Comparison of ENCODE assay signal across 29 cellular contexts in genomic region chr2:31877008-31877407, GRCh38.
DNase-seq lines count a peak whose midpoint lies in the region; ATAC-seq and TF ChIP-seq lines count a peak whose summit lies in the region.
"Had no signal": no experiment of that assay in that cellular context is flagged by ENCODE, and none has a peak within 500 bp of the region (broad histone marks: within the 10 kb centered on the region; RNA-seq: fewer than 3 reads in every experiment).

No MANE protein-coding gene starts in this region.

- H2AFZ ChIP-seq in mesenchymal stem cell (ENCODE audit: low read depth, low read length) = no peak overlapping the region
- H2AFZ ChIP-seq: GM23338 had no signal

- DNase-seq in EL (peak; percentile 13), MV-4-11 (lab: John Stamatoyannopoulos, UW) (peak; percentile 87), epithelial cell of esophagus (ENCODE audit: low read depth) (peak; percentile 11), mesenchymal stem cell (peak; percentile 73), dorsolateral prefrontal cortex (no peak), HEK293T (ENCODE audit: extremely low spot score) (no peak), sciatic nerve (ENCODE audit: low spot score) (no peak), tibial nerve (ENCODE audit: low spot score in 2 of 2) (no peak)
- DNase-seq: activated CD4-positive, alpha-beta T cell treated with anti-CD3 and anti-CD28 coated beads for 36 hours; activated CD8-positive, alpha-beta memory T cell treated with anti-CD3 and anti-CD28 coated beads for 24 hours; activated naive CD4-positive, alpha-beta T cell; activated T-cell treated with anti-CD3 and anti-CD28 coated beads, Interleukin-2, amount 50 U/mL, for 4 hours; adrenal gland; C1 segment of cervical spinal cord; colonic mucosa; DMS79 treated with DMSO at 0.1 percent for 48 hours; effector memory CD8-positive, alpha-beta T cell; esophagus squamous epithelium; glutamatergic neuron; NCI-H1436; NCI-H524 treated with DMSO at 0.1 percent for 48 hours; spleen; stimulated activated CD4-positive, alpha-beta T cell treated with anti-CD3 and anti-CD28 coated beads, Interleukin-4, amount 100 ng/mL, for 1 hour; stimulated activated naive CD4-positive, alpha-beta T cell; T-helper 2 cell had no signal

- no peak overlapping the region for H4K8ac ChIP-seq in mesenchymal stem cell (ENCODE audit: low read length)

- H3K18ac ChIP-seq in mesenchymal stem cell (ENCODE audit: low read depth in 1 of 2, low read length in 2 of 2) = no peak overlapping the region

- TF ChIP-seq POLR2A in tibial nerve (IDR thresholded peaks at IDR 0.05) = no peak

- no peak overlapping the region for H3K23ac ChIP-seq in mesenchymal stem cell (ENCODE audit: low read length in 2 of 2)

- H3K9ac ChIP-seq in mesenchymal stem cell (ENCODE audit: low read length) = no peak overlapping the region

- H3K79me1 ChIP-seq in mesenchymal stem cell (replicated peaks; ENCODE audit: low read length, poor library complexity, severe bottlenecking) = peaks cover 11% of the 10 kb centered on the region

- no peak overlapping the region for H2BK120ac ChIP-seq in mesenchymal stem cell (ENCODE audit: low read depth, low read length)

- H3K4ac ChIP-seq in mesenchymal stem cell (ENCODE audit: low read depth in 1 of 2, low read length in 2 of 2) = no peak overlapping the region

- intact Hi-C loops in dorsolateral prefrontal cortex (cut with DNase I) (no loop called here), sciatic nerve (cut with DNase I) (no loop called here)

- no peak overlapping the region for H2AK5ac ChIP-seq in mesenchymal stem cell (ENCODE audit: low read length, severe bottlenecking)

- no peak overlapping the region for H4K91ac ChIP-seq in mesenchymal stem cell (ENCODE audit: low read length)

- no peak overlapping the region for H3K4me2 ChIP-seq in mesenchymal stem cell (ENCODE audit: low read length, poor library complexity, severe bottlenecking)
- H3K4me2 ChIP-seq: GM23338 had no signal

- no peak overlapping the region for H2BK15ac ChIP-seq in mesenchymal stem cell (ENCODE audit: low read depth, poor library complexity, severe bottlenecking)

- WGBS in mesenchymal stem cell = 100% methylated on average over 1 of the region's 2 CpGs
- WGBS in tibial nerve, 2 donors = 95% methylated on average over 2 of the region's 2 CpGs

- no peak overlapping the region for H3K14ac ChIP-seq in mesenchymal stem cell (ENCODE audit: low read length in 2 of 2)

- H3K4me1 ChIP-seq in mesenchymal stem cell (ENCODE audit: control insufficient read depth, insufficient read depth, low read depth, low read length) = peaks cover 2% of the 10 kb centered on the region
- no peaks in the 10 kb centered on the region for H3K4me1 ChIP-seq in tibial nerve
- H3K4me1 ChIP-seq: adrenal gland, colonic mucosa, esophagus squamous epithelium, spleen, vagina had no signal

- CTCF ChIA-PET in HEK293T (lab: Yijun Ruan, JAX) = no interaction called here

- H3K4me3 ChIP-seq in epithelial cell of esophagus (ENCODE audit: low read length) (no peak overlapping the region), mesenchymal stem cell (ENCODE audit: insufficient read depth in 1 of 2, low read depth in 1 of 2, low read length in 2 of 2) (no peak overlapping the region), dorsolateral prefrontal cortex (no peak overlapping the region), tibial nerve (no peak overlapping the region)
- H3K4me3 ChIP-seq: adrenal gland, colonic mucosa, esophagus squamous epithelium, GM23338, spleen, vagina had no signal

- H3K9me3 ChIP-seq in mesenchymal stem cell (ENCODE audit: control insufficient read depth, low read length) = no peaks in the 10 kb centered on the region
- H3K9me3 ChIP-seq in tibial nerve = no peaks in the 10 kb centered on the region
- H3K9me3 ChIP-seq: adrenal gland, colonic mucosa, esophagus squamous epithelium, neutrophil, spleen, vagina had no signal

- H3K27ac ChIP-seq in mesenchymal stem cell (ENCODE audit: low read length, poor library complexity, severe bottlenecking) (no peak overlapping the region), dorsolateral prefrontal cortex (no peak overlapping the region), tibial nerve (no peak overlapping the region)
- H3K27ac ChIP-seq: adrenal gland, colonic mucosa, esophagus squamous epithelium, neutrophil, spleen, vagina had no signal

- H2BK5ac ChIP-seq in mesenchymal stem cell (ENCODE audit: low read depth, low read length, poor library complexity, severe bottlenecking) = no peak overlapping the region

- ATAC-seq in sciatic nerve = no peak
- ATAC-seq: activated CD4-positive, alpha-beta T cell treated with anti-CD3 and anti-CD28 coated beads for 36 hours; activated T-cell treated with anti-CD3 and anti-CD28 coated beads, Interleukin-2, amount 50 U/mL, for 4 hours; effector memory CD8-positive, alpha-beta T cell; GM23338; SK-N-SH treated with all-trans-retinoic acid at 6 μM for 48 hours had no signal

- no peaks in the 10 kb centered on the region for H3K27me3 ChIP-seq in mesenchymal stem cell (ENCODE audit: control insufficient read depth in 1 of 2, insufficient read depth in 1 of 2, low read length in 2 of 2)
- no peaks in the 10 kb centered on the region for H3K27me3 ChIP-seq in dorsolateral prefrontal cortex
- no peaks in the 10 kb centered on the region for H3K27me3 ChIP-seq in tibial nerve
- H3K27me3 ChIP-seq: adrenal gland, colonic mucosa, esophagus squamous epithelium, neutrophil, spleen, vagina had no signal

- TF ChIP-seq CTCF in epithelial cell of esophagus (IDR thresholded peaks at IDR 0.05; ENCODE audit: insufficient read depth, low read depth, low read length, missing control alignments) (no peak), dorsolateral prefrontal cortex (IDR thresholded peaks at IDR 0.05 in 54 of 56, conservative IDR thresholded peaks at IDR 0.05 in 2 of 56; ENCODE audit: low read depth in 1 of 56, partially characterized antibody in 56 of 56) (no peak), tibial nerve (IDR thresholded peaks at IDR 0.05) (no peak)

- no peak overlapping the region for H2BK12ac ChIP-seq in mesenchymal stem cell (ENCODE audit: low read length in 2 of 2)

- no peak for TF ChIP-seq EP300 in tibial nerve (IDR thresholded peaks at IDR 0.05)

- POLR2A ChIA-PET in HEK293T (lab: Yijun Ruan, JAX) = no interaction called here

- H3K36me3 ChIP-seq in mesenchymal stem cell (ENCODE audit: control insufficient read depth in 1 of 2, insufficient read depth in 2 of 2, low read depth in 1 of 2, low read length in 2 of 2) (peaks cover 9 to 33% of the 10 kb centered on the region in 2 experiments), tibial nerve (peaks cover 0 to 6% (median 0%) of the 10 kb centered on the region in 3 donors)
- H3K36me3 ChIP-seq: adrenal gland, colonic mucosa, vagina had no signal

TF ChIP-seq in HEK293T, 16 proteins besides CTCF, POLR2A, EP300 and RAD21:
- no peak for TF ChIP-seq TARDBP (IDR thresholded peaks at IDR 0.05)
- no peak for TF ChIP-seq ELF4 (IDR thresholded peaks at IDR 0.05)
- TF ChIP-seq FOXK2 (IDR thresholded peaks at IDR 0.05) = no peak
- no peak for TF ChIP-seq ZNF384 (IDR thresholded peaks at IDR 0.05)
- TF ChIP-seq NFRKB (IDR thresholded peaks at IDR 0.05) = no peak
- TF ChIP-seq BHLHE40 (IDR thresholded peaks at IDR 0.05; ENCODE audit: borderline replicate concordance) = no peak
- no peak for TF ChIP-seq FOXA1 (IDR thresholded peaks at IDR 0.05)
- TF ChIP-seq SUZ12 (IDR thresholded peaks at IDR 0.05) = no peak

Comparison
In these comparisons a context has a peak if more than half of its experiments do, and no peak if none do; other contexts are left out.
1. DNase-seq: peak in EL (single experiment), MV-4-11 (single experiment), epithelial cell of esophagus (single experiment) and mesenchymal stem cell (single experiment); none in dorsolateral prefrontal cortex (0 of 10), HEK293T (single experiment), sciatic nerve (single experiment) and tibial nerve (0 of 2).